24 cellular contexts compared by ENCODE assay signal in genomic region chr11:128616158-128616557, GRCh38. TPM values are rescaled to one million over a fixed set of nuclear protein-coding genes. Genes with fewer than 3 reads are reported as not detected.
DNase-seq lines count a peak whose midpoint lies in the region; ATAC-seq and TF ChIP-seq lines count a peak whose summit lies in the region.
"Had no signal": no experiment of that assay in that cellular context is flagged by ENCODE, and none has a peak within 500 bp of the region (broad histone marks: within the 10 kb centered on the region; RNA-seq: fewer than 3 reads in every experiment).

No MANE protein-coding gene starts in this region.

- no peak overlapping the region for H3K14ac ChIP-seq in neuronal stem cell (ENCODE audit: low read length)

- H3K9me3 ChIP-seq in CD4-positive, alpha-beta T cell (ENCODE audit: control insufficient read depth, low read length) = no peaks in the 10 kb centered on the region
- H3K9me3 ChIP-seq in right atrium auricular region (no peaks in the 10 kb centered on the region), neuronal stem cell (replicated peaks in 1 of 2; ENCODE audit: control insufficient read depth in 2 of 2, insufficient read depth in 1 of 2, low read depth in 1 of 2, low read length in 2 of 2) (no peaks in the 10 kb centered on the region)
- H3K9me3 ChIP-seq: gastrocnemius medialis, ovary had no signal

- no peaks in the 10 kb centered on the region for H3K27me3 Mint-ChIP-seq in CD4-positive, alpha-beta T cell
- H3K27me3 Mint-ChIP-seq: activated naive CD8-positive, alpha-beta T cell treated with anti-CD3 and anti-CD28 coated beads, Interleukin-2, amount 10 ng/mL, durations not matched to agents 7 days and 5 days; activated T-cell treated with anti-CD3 and anti-CD28 coated beads, Interleukin-2, amount 50 U/mL, for 24 hours; natural killer cell treated with Interleukin-12 subunit alpha and Interleukin-12 subunit beta and Interleukin-15 and Interleukin-18, amount 100 ng/mL, for 72 hours had no signal

- H3K18ac ChIP-seq in neuronal stem cell (ENCODE audit: low read length) = peak overlapping the region; percentile 5

- H3K27ac ChIP-seq in CD4-positive, alpha-beta T cell (ENCODE audit: low read depth, low read length) = no peak overlapping the region
- no peak overlapping the region for H3K27ac ChIP-seq in right atrium auricular region
- H3K27ac ChIP-seq in neuronal stem cell (replicated peaks; ENCODE audit: low read length) = no peak overlapping the region
- H3K27ac ChIP-seq: gastrocnemius medialis, ovary had no signal

- no peaks in the 10 kb centered on the region for H3K36me3 Mint-ChIP-seq in CD4-positive, alpha-beta T cell (ENCODE audit: low read depth)
- H3K36me3 Mint-ChIP-seq: activated naive CD8-positive, alpha-beta T cell treated with anti-CD3 and anti-CD28 coated beads, Interleukin-2, amount 10 ng/mL, durations not matched to agents 7 days and 5 days; mesothelial cell of epicardium; natural killer cell treated with Interleukin-12 subunit alpha and Interleukin-12 subunit beta and Interleukin-15 and Interleukin-18, amount 100 ng/mL, for 72 hours; type B pancreatic cell had no signal

- H2BK15ac ChIP-seq in neuronal stem cell (ENCODE audit: low read length) = no peak overlapping the region

- H3K4ac ChIP-seq in neuronal stem cell (ENCODE audit: low read length) = no peak overlapping the region

- H3K4me2 ChIP-seq in neuronal stem cell (ENCODE audit: insufficient read depth, low read length, poor library complexity, severe bottlenecking) = no peak overlapping the region

- DNase-seq in CD4-positive, alpha-beta T cell = no peak
- peak; percentile 55 for DNase-seq in UCSD-AML1 (lab: John Stamatoyannopoulos, UW; ENCODE audit: unreplicated experiment)
- peak; percentile 53 for DNase-seq in right atrium auricular region (ENCODE audit: low spot score)
- no peak for DNase-seq in neuronal stem cell (ENCODE audit: low spot score)
- no peak for DNase-seq in NCI-H345 (lab: John Stamatoyannopoulos, UW)
- no peak for DNase-seq in NCI-H82 treated with DMSO at 0.1 percent for 48 hours (lab: John Stamatoyannopoulos, UW; ENCODE audit: unreplicated experiment)
- DNase-seq: activated CD4-positive, alpha-beta T cell treated with anti-CD3 and anti-CD28 coated beads for 48 hours; activated gamma-delta T cell; activated naive CD8-positive, alpha-beta T cell treated with anti-CD3 and anti-CD28 coated beads, Interleukin-2, amount 10 ng/mL, durations not matched to agents 7 days and 5 days; activated T-cell treated with anti-CD3 and anti-CD28 coated beads, Interleukin-2, amount 50 U/mL, for 24 hours; central memory CD4-positive, alpha-beta T cell; gastrocnemius medialis; IMR-90; NCI-H1048; NCI-H1694 treated with DMSO at 0.1 percent for 48 hours; NCI-H510A; small intestine had no signal

- H3K79me1 ChIP-seq in neuronal stem cell (ENCODE audit: low read depth, low read length) = no peaks in the 10 kb centered on the region

- H2BK12ac ChIP-seq in neuronal stem cell (ENCODE audit: low read length) = no peak overlapping the region

- H3K4me1 Mint-ChIP-seq in CD4-positive, alpha-beta T cell (ENCODE audit: low read depth) = peaks cover 62% of the 10 kb centered on the region

- no CpG with 5 or more reads among the region's 7 CpGs for WGBS in neuronal stem cell (ENCODE audit: extremely low coverage in 2 of 2, insufficient read length in 2 of 2, insufficient replicate concordance in 1 of 2), 2 donors

- H4K8ac ChIP-seq in neuronal stem cell (ENCODE audit: low read depth, low read length) = no peak overlapping the region

- POLR2A ChIA-PET in CD4-positive, alpha-beta T cell (lab: Charles Lee) = no interaction called here

- H3K27ac Mint-ChIP-seq in CD4-positive, alpha-beta T cell = peak overlapping the region; percentile 54
- H3K27ac Mint-ChIP-seq: activated naive CD8-positive, alpha-beta T cell treated with anti-CD3 and anti-CD28 coated beads, Interleukin-2, amount 10 ng/mL, durations not matched to agents 7 days and 5 days; activated T-cell treated with anti-CD3 and anti-CD28 coated beads, Interleukin-2, amount 50 U/mL, for 24 hours; dendritic cell treated with granulocyte-macrophage colony-stimulating factor and Interleukin-4, amounts not matched to agents 40 ng/mL and 50 ng/mL, for 4 days; T-helper 1 cell treated with Interleukin-12 subunit alpha and Interleukin-12 subunit beta and Interleukin-4 antibody, amounts not matched to agents 30 μg/mL and 1 μg/mL, for 36 hours had no signal

- H4K91ac ChIP-seq in neuronal stem cell (ENCODE audit: low read depth, low read length, poor library complexity) = no peak overlapping the region

- H3K4me3 Mint-ChIP-seq in CD4-positive, alpha-beta T cell = no peak overlapping the region
- H3K4me3 Mint-ChIP-seq: activated naive CD8-positive, alpha-beta T cell treated with anti-CD3 and anti-CD28 coated beads, Interleukin-2, amount 10 ng/mL, durations not matched to agents 7 days and 5 days; activated T-cell treated with anti-CD3 and anti-CD28 coated beads, Interleukin-2, amount 50 U/mL, for 24 hours; dendritic cell treated with granulocyte-macrophage colony-stimulating factor and Interleukin-4, amounts not matched to agents 40 ng/mL and 50 ng/mL, for 4 days; mesothelial cell of epicardium; natural killer cell treated with Interleukin-12 subunit alpha and Interleukin-12 subunit beta and Interleukin-15 and Interleukin-18, amount 100 ng/mL, for 72 hours; T-helper 1 cell treated with Interleukin-12 subunit alpha and Interleukin-12 subunit beta and Interleukin-4 antibody, amounts not matched to agents 30 μg/mL and 1 μg/mL, for 36 hours; type B pancreatic cell had no signal

- no peak for ATAC-seq in CD4-positive, alpha-beta T cell (ENCODE audit: poor library complexity)
- ATAC-seq in GM21529 (IDR thresholded peaks at IDR 0.05; ENCODE audit: unreplicated experiment) = no peak
- ATAC-seq: gastrocnemius medialis; natural killer cell treated with Interleukin-12 subunit alpha and Interleukin-12 subunit beta and Interleukin-15 and Interleukin-18, amount 100 ng/mL, for 72 hours had no signal

- intact Hi-C loops in CD4-positive, alpha-beta T cell (cut with DNase I, micrococcal nuclease) = loop anchor here in 1 of 2 experiments (5.0 kb wide), 1 partner anchor 39 kb away; no protein-coding TSS in a partner anchor

- H2AK5ac ChIP-seq in neuronal stem cell (ENCODE audit: low read depth, low read length) = no peak overlapping the region

- H2BK5ac ChIP-seq in neuronal stem cell (ENCODE audit: low read length) = no peak overlapping the region

- H3K36me3 ChIP-seq in right atrium auricular region = no peaks in the 10 kb centered on the region
- no peaks in the 10 kb centered on the region for H3K36me3 ChIP-seq in neuronal stem cell (replicated peaks in 1 of 2; ENCODE audit: control insufficient read depth in 2 of 2, insufficient read depth in 2 of 2, low read length in 2 of 2)
- H3K36me3 ChIP-seq: gastrocnemius medialis, ovary had no signal

- H3K4me1 ChIP-seq in right atrium auricular region = peaks cover 0 to 4% of the 10 kb centered on the region in 2 donors
- H3K4me1 ChIP-seq in neuronal stem cell (ENCODE audit: control insufficient read depth in 2 of 2, insufficient read depth in 1 of 2, low read depth in 1 of 2, low read length in 2 of 2) = peaks cover 0 to 5% of the 10 kb centered on the region in 2 donors
- H3K4me1 ChIP-seq: gastrocnemius medialis had no signal

- H3K4me3 ChIP-seq in right atrium auricular region (no peak overlapping the region), neuronal stem cell (ENCODE audit: low read length in 2 of 2) (no peak overlapping the region)
- H3K4me3 ChIP-seq: gastrocnemius medialis, ovary had no signal

- no peaks in the 10 kb centered on the region for H3K27me3 ChIP-seq in CD4-positive, alpha-beta T cell (ENCODE audit: control insufficient read depth, insufficient read depth, low read length)
- no peaks in the 10 kb centered on the region for H3K27me3 ChIP-seq in right atrium auricular region
- H3K27me3 ChIP-seq in neuronal stem cell (ENCODE audit: control insufficient read depth in 3 of 3, insufficient read depth in 3 of 3, low read depth in 1 of 3, low read length in 3 of 3) = no peaks in the 10 kb centered on the region
- H3K27me3 ChIP-seq: gastrocnemius medialis, ovary had no signal

- no peak overlapping the region for H3K23ac ChIP-seq in neuronal stem cell (ENCODE audit: low read depth, low read length, poor library complexity)

- CTCF ChIA-PET in CD4-positive, alpha-beta T cell (lab: Charles Lee) = no interaction called here

- no peak overlapping the region for H2BK120ac ChIP-seq in neuronal stem cell (ENCODE audit: low read depth, low read length)

- no peak for TF ChIP-seq CTCF in CD4-positive, alpha-beta T cell (IDR thresholded peaks at IDR 0.05)
- no peak for TF ChIP-seq CTCF in right atrium auricular region (IDR thresholded peaks at IDR 0.05)

- H2AFZ ChIP-seq in neuronal stem cell (ENCODE audit: low read length) = no peak overlapping the region

- H3K9me3 Mint-ChIP-seq in CD4-positive, alpha-beta T cell = no peaks in the 10 kb centered on the region
- H3K9me3 Mint-ChIP-seq: activated naive CD8-positive, alpha-beta T cell treated with anti-CD3 and anti-CD28 coated beads, Interleukin-2, amount 10 ng/mL, durations not matched to agents 7 days and 5 days; activated T-cell treated with anti-CD3 and anti-CD28 coated beads, Interleukin-2, amount 50 U/mL, for 24 hours; dendritic cell treated with granulocyte-macrophage colony-stimulating factor and Interleukin-4, amounts not matched to agents 40 ng/mL and 50 ng/mL, for 4 days; mesothelial cell of epicardium; natural killer cell treated with Interleukin-12 subunit alpha and Interleukin-12 subunit beta and Interleukin-15 and Interleukin-18, amount 100 ng/mL, for 72 hours; T-helper 1 cell treated with Interleukin-12 subunit alpha and Interleukin-12 subunit beta and Interleukin-4 antibody, amounts not matched to agents 30 μg/mL and 1 μg/mL, for 36 hours; type B pancreatic cell had no signal

- H3K9ac ChIP-seq in neuronal stem cell (ENCODE audit: low read depth, low read length, poor library complexity) = no peak overlapping the region

RNA-seq across cellular contexts. Expression of gene ETS1, which starts 28.8 kb away (rescaled TPM):
- 100 to 1,000 TPM; 579 to 590 TPM for total RNA-seq in CD4-positive, alpha-beta T cell
- 10 to 100 TPM; 37.9 to 46.6 TPM for total RNA-seq in right atrium auricular region
- polyA plus RNA-seq in neuronal stem cell (2013, experiment 1 of 2) = 0.33 TPM
- 0.37 TPM for polyA plus RNA-seq in neuronal stem cell (2013, experiment 2 of 2)

Comparison
In these comparisons a context has a peak if more than half of its experiments do, and no peak if none do; other contexts are left out.
1. DNase-seq: peak in UCSD-AML1 (single experiment) and right atrium auricular region (single experiment); none in CD4-positive, alpha-beta T cell (0 of 10), neuronal stem cell (single experiment), NCI-H345 (single experiment) and NCI-H82 treated with DMSO at 0.1 percent for 48 hours (single experiment).
2. RNA of gene ETS1, which starts 28.8 kb away (total RNA-seq): 579 to 590 TPM in CD4-positive, alpha-beta T cell; 37.9 to 46.6 TPM in right atrium auricular region; every median in the first group is over 10 times any median in the second.